ENCODE assay signal across 24 cellular contexts in genomic region chr7:150566123-150566522, GRCh38. TPM values are rescaled to one million over a fixed set of nuclear protein-coding genes. Genes with fewer than 3 reads are reported as not detected.
DNase-seq lines count a peak whose midpoint lies in the region; ATAC-seq and TF ChIP-seq lines count a peak whose summit lies in the region.
"Had no signal": no experiment of that assay in that cellular context is flagged by ENCODE, and none has a peak within 500 bp of the region (broad histone marks: within the 10 kb centered on the region; RNA-seq: fewer than 3 reads in every experiment).

No MANE protein-coding gene starts in this region.

- no peak overlapping the region for H2AK5ac ChIP-seq in mesendoderm (ENCODE audit: low read length)

- H3K79me2 ChIP-seq in mesendoderm (ENCODE audit: control insufficient read depth, insufficient read depth, low read length): no peaks in the 10 kb centered on the region
- H3K79me2 ChIP-seq: hepatocyte had no signal

- peaks cover 13% of the 10 kb centered on the region for H3K36me3 ChIP-seq in CD4-positive, alpha-beta memory T cell (ENCODE audit: insufficient read depth, low read length)
- H3K36me3 ChIP-seq in mesendoderm (ENCODE audit: control insufficient read depth, insufficient read depth, low read length): no peaks in the 10 kb centered on the region
- peaks cover 0 to 14% (median 9%) of the 10 kb centered on the region in 9 donors for H3K36me3 ChIP-seq in heart left ventricle

- no peak overlapping the region for H4K5ac ChIP-seq in mesendoderm (ENCODE audit: low read length)

- no peak for TF ChIP-seq CTCF in activated CD8-positive, alpha-beta T cell treated with anti-CD3 and anti-CD28 coated beads for 36 hours (IDR thresholded peaks at IDR 0.05)
- TF ChIP-seq CTCF in heart left ventricle (IDR thresholded peaks at IDR 0.05): no peak
- TF ChIP-seq CTCF in glutamatergic neuron (IDR thresholded peaks at IDR 0.05; ENCODE audit: partially characterized antibody, unreplicated experiment): no peak

- no peak for TF ChIP-seq POLR2A in heart left ventricle (IDR thresholded peaks at IDR 0.05)

- no peak overlapping the region for H3K23ac ChIP-seq in mesendoderm (ENCODE audit: low read length)

- no peak overlapping the region for H2BK15ac ChIP-seq in mesendoderm (replicated peaks; ENCODE audit: low read depth)

- peak overlapping the region; percentile 97 for H3K27ac Mint-ChIP-seq in T-helper 1 cell treated with Interleukin-12 subunit alpha and Interleukin-12 subunit beta and Interleukin-4 antibody, amounts not matched to agents 30 μg/mL and 1 μg/mL, for 36 hours
- H3K27ac Mint-ChIP-seq in CD4-positive, alpha-beta memory T cell: peak overlapping the region; percentile 86 to 99 (median 95)
- peak overlapping the region; percentile 99 for H3K27ac Mint-ChIP-seq in activated CD8-positive, alpha-beta T cell treated with anti-CD3 and anti-CD28 coated beads for 36 hours
- no peak overlapping the region for H3K27ac Mint-ChIP-seq in glutamatergic neuron (ENCODE audit: unreplicated experiment)

- CTCF ChIA-PET in CD4-positive, alpha-beta memory T cell (lab: Charles Lee; ENCODE audit: partially characterized antibody): interaction anchor here (1.0 to 7.1 kb wide), 7 partner anchors 15 to 189 kb away, joined by 3 to 107 read pairs (median 21); partner anchors contain the start of genes GIMAP7 and GIMAP8
- CTCF ChIA-PET in activated CD8-positive, alpha-beta T cell treated with anti-CD3 and anti-CD28 coated beads for 36 hours (lab: Charles Lee): interaction anchor here (1.2 to 5.0 kb wide), 5 partner anchors 13 to 166 kb away, joined by 3 to 20 read pairs (median 6); partner anchors contain the start of gene GIMAP8

- H3K27ac ChIP-seq in CD4-positive, alpha-beta memory T cell (ENCODE audit: low read depth, low read length): peak overlapping the region; percentile 70
- H3K27ac ChIP-seq in mesendoderm (ENCODE audit: low read depth, low read length) (no peak overlapping the region), heart left ventricle (peak overlapping the region in 1 of 12 donors; percentile 92)
- H3K27ac ChIP-seq: 22Rv1, foreskin keratinocyte, hepatocyte, KMS-11, stomach, tibial nerve had no signal

- H3K4me2 ChIP-seq in mesendoderm (ENCODE audit: low read length): no peak overlapping the region
- H3K4me2 ChIP-seq: hepatocyte, KMS-11, smooth muscle cell had no signal

- peaks cover 62% of the 10 kb centered on the region for H3K4me1 Mint-ChIP-seq in T-helper 1 cell treated with Interleukin-12 subunit alpha and Interleukin-12 subunit beta and Interleukin-4 antibody, amounts not matched to agents 30 μg/mL and 1 μg/mL, for 36 hours (ENCODE audit: low read depth)
- peaks cover 53 to 91% (median 68%) of the 10 kb centered on the region in 4 donors for H3K4me1 Mint-ChIP-seq in CD4-positive, alpha-beta memory T cell
- H3K4me1 Mint-ChIP-seq in activated CD8-positive, alpha-beta T cell treated with anti-CD3 and anti-CD28 coated beads for 36 hours (ENCODE audit: low read depth): peaks cover 73% of the 10 kb centered on the region
- no peaks in the 10 kb centered on the region for H3K4me1 Mint-ChIP-seq in glutamatergic neuron (ENCODE audit: low read depth, unreplicated experiment)

- no peaks in the 10 kb centered on the region for H3K27me3 Mint-ChIP-seq in T-helper 1 cell treated with Interleukin-12 subunit alpha and Interleukin-12 subunit beta and Interleukin-4 antibody, amounts not matched to agents 30 μg/mL and 1 μg/mL, for 36 hours (ENCODE audit: low read depth)
- H3K27me3 Mint-ChIP-seq in CD4-positive, alpha-beta memory T cell: no peaks in the 10 kb centered on the region
- H3K27me3 Mint-ChIP-seq in activated CD8-positive, alpha-beta T cell treated with anti-CD3 and anti-CD28 coated beads for 36 hours: no peaks in the 10 kb centered on the region
- H3K27me3 Mint-ChIP-seq in glutamatergic neuron (ENCODE audit: unreplicated experiment): no peaks in the 10 kb centered on the region

- no peaks in the 10 kb centered on the region for H3K79me1 ChIP-seq in mesendoderm (ENCODE audit: low read length)

- no CpG with 5 or more reads among the region's 3 CpGs for WGBS in mesendoderm (ENCODE audit: extremely low coverage, insufficient coverage, low lambda C conversion rate)
- WGBS in heart left ventricle, 4 donors: 80 to 92% (median 84%) methylated on average over 3 of the region's 3 CpGs

- no peak overlapping the region for H4K8ac ChIP-seq in mesendoderm (ENCODE audit: low read depth, low read length)

- peak overlapping the region; percentile 99 for H3K4me3 Mint-ChIP-seq in T-helper 1 cell treated with Interleukin-12 subunit alpha and Interleukin-12 subunit beta and Interleukin-4 antibody, amounts not matched to agents 30 μg/mL and 1 μg/mL, for 36 hours
- H3K4me3 Mint-ChIP-seq in CD4-positive, alpha-beta memory T cell: peak overlapping the region; percentile 98 to 100 (median 100)
- peak overlapping the region; percentile 84 for H3K4me3 Mint-ChIP-seq in activated CD8-positive, alpha-beta T cell treated with anti-CD3 and anti-CD28 coated beads for 36 hours
- no peak overlapping the region for H3K4me3 Mint-ChIP-seq in glutamatergic neuron (ENCODE audit: unreplicated experiment)

- no peak overlapping the region for H2BK120ac ChIP-seq in mesendoderm (ENCODE audit: low read depth, low read length)

- POLR2A ChIA-PET in CD4-positive, alpha-beta memory T cell (lab: Charles Lee; ENCODE audit: partially characterized antibody): interaction anchor here (2.0 to 16.1 kb wide), 15 partner anchors 12 to 189 kb away, joined by 20 to 777 read pairs (median 107); partner anchors contain the start of genes GIMAP1, GIMAP2, GIMAP5 and GIMAP6
- POLR2A ChIA-PET in activated CD8-positive, alpha-beta T cell treated with anti-CD3 and anti-CD28 coated beads for 36 hours (lab: Charles Lee): interaction anchor here (1.0 to 5.9 kb wide), 4 partner anchors 41 to 117 kb away, joined by 3 to 36 read pairs (median 6); partner anchors contain the start of genes GIMAP6 and GIMAP8

- H3K27me3 ChIP-seq in CD4-positive, alpha-beta memory T cell (ENCODE audit: insufficient read depth, low read length): no peaks in the 10 kb centered on the region
- H3K27me3 ChIP-seq in mesendoderm (ENCODE audit: insufficient read depth, low read length, poor library complexity): no peaks in the 10 kb centered on the region
- no peaks in the 10 kb centered on the region for H3K27me3 ChIP-seq in heart left ventricle
- H3K27me3 ChIP-seq: foreskin keratinocyte, hepatocyte, stomach, tibial nerve had no signal

- H3K36me3 Mint-ChIP-seq in T-helper 1 cell treated with Interleukin-12 subunit alpha and Interleukin-12 subunit beta and Interleukin-4 antibody, amounts not matched to agents 30 μg/mL and 1 μg/mL, for 36 hours (ENCODE audit: low read depth): peaks cover 60% of the 10 kb centered on the region
- H3K36me3 Mint-ChIP-seq in CD4-positive, alpha-beta memory T cell: peaks cover 45 to 46% of the 10 kb centered on the region in 2 donors
- peaks cover 46% of the 10 kb centered on the region for H3K36me3 Mint-ChIP-seq in activated CD8-positive, alpha-beta T cell treated with anti-CD3 and anti-CD28 coated beads for 36 hours (ENCODE audit: low read depth)
- H3K36me3 Mint-ChIP-seq in glutamatergic neuron (ENCODE audit: unreplicated experiment): no peaks in the 10 kb centered on the region

- peaks cover 10 to 11% of the 10 kb centered on the region in 2 donors for H3K9me3 ChIP-seq in CD4-positive, alpha-beta memory T cell (ENCODE audit: control insufficient read depth in 1 of 2, low read length in 2 of 2)
- H3K9me3 ChIP-seq in heart left ventricle: peaks cover 0 to 13% (median 0%) of the 10 kb centered on the region in 12 donors

- intact Hi-C loops in CD4-positive, alpha-beta memory T cell (cut with micrococcal nuclease): loop anchor here (5.0 kb wide), 1 partner anchor 41 kb away; no protein-coding TSS in a partner anchor
- intact Hi-C loops in activated CD8-positive, alpha-beta T cell treated with anti-CD3 and anti-CD28 coated beads for 36 hours (cut with micrococcal nuclease): loop anchor here (5.0 kb wide), 5 partner anchors 49 to 191 kb away; partner anchors contain the start of genes GIMAP5 and GIMAP8
- intact Hi-C loops in heart left ventricle (cut with DNase I): loop anchor here in 4 of 10 donors (2.0 to 10.0 kb wide), 6 partner anchors 44 to 149 kb away; partner anchors contain the start of genes GIMAP8 (in 2 of the 4) and GIMAP1 (in 1 of the 4)

- no peak for ATAC-seq in activated CD8-positive, alpha-beta T cell treated with anti-CD3 and anti-CD28 coated beads for 36 hours
- no peak for ATAC-seq in heart left ventricle
- ATAC-seq: foreskin keratinocyte, GM12878 had no signal

- no peak overlapping the region for H3K56ac ChIP-seq in mesendoderm (ENCODE audit: low read length)

- H3K18ac ChIP-seq in mesendoderm (ENCODE audit: low read length): no peak overlapping the region

- H2BK5ac ChIP-seq in mesendoderm (ENCODE audit: low read length): no peak overlapping the region

- peaks cover 78% of the 10 kb centered on the region for H3K4me1 ChIP-seq in CD4-positive, alpha-beta memory T cell (ENCODE audit: insufficient read depth, low read length)
- H3K4me1 ChIP-seq in mesendoderm (ENCODE audit: control insufficient read depth, low read depth, low read length): no peaks in the 10 kb centered on the region
- H3K4me1 ChIP-seq in heart left ventricle: peaks cover 0 to 36% (median 8%) of the 10 kb centered on the region in 12 donors
- H3K4me1 ChIP-seq: foreskin keratinocyte, stomach, tibial nerve had no signal

- no peak overlapping the region for H3K9ac ChIP-seq in mesendoderm (ENCODE audit: low read length)
- H3K9ac ChIP-seq: KMS-11 had no signal

- peaks cover 21% of the 10 kb centered on the region for H3K9me3 Mint-ChIP-seq in T-helper 1 cell treated with Interleukin-12 subunit alpha and Interleukin-12 subunit beta and Interleukin-4 antibody, amounts not matched to agents 30 μg/mL and 1 μg/mL, for 36 hours
- peaks cover 0 to 47% (median 35%) of the 10 kb centered on the region in 8 donors for H3K9me3 Mint-ChIP-seq in CD4-positive, alpha-beta memory T cell
- H3K9me3 Mint-ChIP-seq in activated CD8-positive, alpha-beta T cell treated with anti-CD3 and anti-CD28 coated beads for 36 hours: peaks cover 22% of the 10 kb centered on the region
- no peaks in the 10 kb centered on the region for H3K9me3 Mint-ChIP-seq in glutamatergic neuron (ENCODE audit: unreplicated experiment)

- H3K4me3 ChIP-seq in CD4-positive, alpha-beta memory T cell (ENCODE audit: low read length in 2 of 2): peak overlapping the region in 1 of 2 donors; percentile 92
- H3K4me3 ChIP-seq in mesendoderm (ENCODE audit: low read length) (no peak overlapping the region), heart left ventricle (no peak overlapping the region)
- H3K4me3 ChIP-seq: GM12878, hepatocyte, smooth muscle cell, stomach, tibial nerve had no signal

- DNase-seq in T-helper 1 cell: no peak
- DNase-seq in CD4-positive, alpha-beta memory T cell: no peak
- DNase-seq in activated CD8-positive, alpha-beta T cell treated with anti-CD3 and anti-CD28 coated beads for 36 hours: no peak
- DNase-seq in iPS DF 19.7 (ENCODE audit: low read depth, low spot score): peak; percentile 12
- no peak for DNase-seq in mesendoderm
- no peak for DNase-seq in heart left ventricle
- DNase-seq in glutamatergic neuron: no peak
- DNase-seq: activated gamma-delta T cell; DND-41; foreskin keratinocyte; NCI-H1694; NCI-H526 treated with DMSO at 0.1 percent for 48 hours; stimulated activated CD4-positive, alpha-beta T cell treated with anti-CD3 and anti-CD28 coated beads, Interleukin-4, amount 100 ng/mL, for 1 hour; stomach; T-helper 9 cell had no signal

- no peak overlapping the region for H3K4ac ChIP-seq in mesendoderm (ENCODE audit: low read depth, low read length)

RNA-seq across cellular contexts. Expression of gene GIMAP4, which starts 1.1 kb away (rescaled TPM):
- 100 to 1,000 TPM; 418 to 448 TPM for total RNA-seq in CD4-positive, alpha-beta memory T cell
- 100 to 1,000 TPM; 449 to 613 TPM for polyA plus RNA-seq in CD4-positive, alpha-beta memory T cell
- 10 to 100 TPM; 88.3 to 97.8 TPM for total RNA-seq in activated CD8-positive, alpha-beta T cell treated with anti-CD3 and anti-CD28 coated beads for 36 hours
- polyA plus RNA-seq in mesendoderm (2013, experiment 1 of 2): 0.03 TPM
- 0.04 TPM for polyA plus RNA-seq in mesendoderm (2013, experiment 2 of 2)
- total RNA-seq in heart left ventricle (10 to 100 TPM; 25.1 to 80.2 (median 35.2) TPM), glutamatergic neuron (ENCODE audit: unreplicated experiment) (not detected)
- 10 to 100 TPM; 32.8 to 35.5 TPM for polyA plus RNA-seq in heart left ventricle
- total RNA-seq: foreskin keratinocyte, renal cortical epithelial cell, smooth muscle cell had no signal
- polyA plus RNA-seq: foreskin keratinocyte, hepatocyte, smooth muscle cell had no signal

RNA-seq across cellular contexts. Expression of gene GIMAP7, which starts 51.5 kb away (rescaled TPM):
- 100 to 1,000 TPM; 464 to 476 TPM for total RNA-seq in CD4-positive, alpha-beta memory T cell
- 1,000 to 10,000 TPM in 1 of 2 donors, 100 to 1,000 TPM in 1; 557 to 1,096 TPM for polyA plus RNA-seq in CD4-positive, alpha-beta memory T cell
- total RNA-seq in activated CD8-positive, alpha-beta T cell treated with anti-CD3 and anti-CD28 coated beads for 36 hours: 10 to 100 TPM; 29.0 to 29.5 TPM
- 0.04 TPM for polyA plus RNA-seq in mesendoderm (2013, experiment 1 of 2)
- polyA plus RNA-seq in mesendoderm (2013, experiment 2 of 2): 0.03 TPM
- total RNA-seq in heart left ventricle: 10 to 100 TPM; 14.4 to 46.8 (median 18.9) TPM
- 10 to 100 TPM; 34.6 to 48.0 TPM for polyA plus RNA-seq in heart left ventricle
- total RNA-seq in glutamatergic neuron (ENCODE audit: unreplicated experiment): not detected
- total RNA-seq: foreskin keratinocyte, kidney epithelial cell, smooth muscle cell had no signal
- polyA plus RNA-seq: foreskin keratinocyte, smooth muscle cell had no signal

Comparison
In these comparisons a context has a peak if more than half of its experiments do, and no peak if none do; other contexts are left out.
1. RNA of gene GIMAP4, which starts 1.1 kb away (total RNA-seq): 418 to 448 TPM in CD4-positive, alpha-beta memory T cell, 88.3 to 97.8 TPM in activated CD8-positive, alpha-beta T cell treated with anti-CD3 and anti-CD28 coated beads for 36 hours and 25.1 to 80.2 TPM in heart left ventricle; not detected in glutamatergic neuron (single experiment); every median in the first group is over 10 times any median in the second.
2. RNA of gene GIMAP7, which starts 51.5 kb away (total RNA-seq): 464 to 476 TPM in CD4-positive, alpha-beta memory T cell, 29.0 to 29.5 TPM in activated CD8-positive, alpha-beta T cell treated with anti-CD3 and anti-CD28 coated beads for 36 hours and 14.4 to 46.8 TPM in heart left ventricle; not detected in glutamatergic neuron (single experiment); every median in the first group is over 10 times any median in the second.